Comparison of ENCODE assay signal across 19 cellular contexts in genomic region chr9:92666236-92666635, GRCh38. TPM values are rescaled to one million over a fixed set of nuclear protein-coding genes. Genes with fewer than 3 reads are reported as not detected.
A peak's percentile ranks its signal among the peaks of the same experiment; 100 is the strongest.
DNase-seq lines count a peak whose midpoint lies in the region; ATAC-seq, FAIRE-seq and TF ChIP-seq lines count a peak whose summit lies in the region.
"Had no signal": no experiment of that assay in that cellular context is flagged by ENCODE, and none has a peak within 500 bp of the region (broad histone marks: within the 10 kb centered on the region; RNA-seq: fewer than 3 reads in every experiment).

No MANE protein-coding gene starts in this region.

- no peak overlapping the region for H3K27ac ChIP-seq in GM23248
- no peak overlapping the region for H3K27ac ChIP-seq in GM12878 (ENCODE audit: control insufficient read depth, insufficient read depth)
- H3K27ac ChIP-seq: A549, transverse colon had no signal

- peak overlapping the region; percentile 27 for H3K27ac Mint-ChIP-seq in activated CD4-positive, alpha-beta T cell treated with anti-CD3 and anti-CD28 coated beads for 36 hours
- H3K27ac Mint-ChIP-seq in nephron = no peak overlapping the region

- H3K4me2 ChIP-seq in GM23248 (ENCODE audit: unreplicated experiment) (peak overlapping the region; percentile 13), GM12878 (ENCODE audit: control insufficient read depth, insufficient read depth) (peak overlapping the region; percentile 41)
- H3K4me2 ChIP-seq: A549 had no signal

- no peaks in the 10 kb centered on the region for H3K27me3 ChIP-seq in GM23248 (replicated peaks; ENCODE audit: insufficient read depth)
- H3K27me3 ChIP-seq in GM12878 (replicated peaks in 1 of 2; ENCODE audit: control insufficient read depth in 2 of 2, insufficient read depth in 2 of 2, low read length in 1 of 2) = no peaks in the 10 kb centered on the region
- H3K27me3 ChIP-seq: transverse colon had no signal

- peaks cover 15% of the 10 kb centered on the region for H3K36me3 Mint-ChIP-seq in activated CD4-positive, alpha-beta T cell treated with anti-CD3 and anti-CD28 coated beads for 36 hours (ENCODE audit: low read depth)
- H3K36me3 Mint-ChIP-seq in nephron (ENCODE audit: low read depth) = no peaks in the 10 kb centered on the region

- no peak overlapping the region for H3K4me3 ChIP-seq in GM23248
- no peak overlapping the region for H3K4me3 ChIP-seq in GM12878
- H3K4me3 ChIP-seq: A549, transverse colon had no signal

- H3K4me1 Mint-ChIP-seq in activated CD4-positive, alpha-beta T cell treated with anti-CD3 and anti-CD28 coated beads for 36 hours = peaks cover 52% of the 10 kb centered on the region
- H3K4me1 Mint-ChIP-seq in nephron = peaks cover 18% of the 10 kb centered on the region

- no peak for TF ChIP-seq POLR2A in GM12878 (IDR thresholded peaks at IDR 0.05; ENCODE audit: low read depth, low read length)

- in situ Hi-C loops in GM23248 (cut with MboI) = no loop called here
- in situ Hi-C loops in GM12878 (cut with MboI) = no loop called here

- H2AFZ ChIP-seq in GM23248 (no peak overlapping the region), GM12878 (ENCODE audit: control insufficient read depth, low read depth, low read length) (no peak overlapping the region)

- no peak overlapping the region for H3K4me3 Mint-ChIP-seq in activated CD4-positive, alpha-beta T cell treated with anti-CD3 and anti-CD28 coated beads for 36 hours
- H3K4me3 Mint-ChIP-seq in nephron = peak overlapping the region in 2 of 3 experiments; percentile 41 to 42

- peaks cover 39% of the 10 kb centered on the region for H3K4me1 ChIP-seq in GM23248 (ENCODE audit: insufficient read depth)
- H3K4me1 ChIP-seq in GM12878 (ENCODE audit: control insufficient read depth, insufficient read depth, low read length) = peaks cover 25% of the 10 kb centered on the region

- H4K20me1 ChIP-seq in GM23248 (ENCODE audit: insufficient read depth) = no peaks in the 10 kb centered on the region
- H4K20me1 ChIP-seq in GM12878 (ENCODE audit: control insufficient read depth, insufficient read depth) = peaks cover 4% of the 10 kb centered on the region; the same call in 1 of the 2 replicates

- H3F3A ChIP-seq in GM23248 (ENCODE audit: insufficient read depth) = peaks cover 33% of the 10 kb centered on the region

- SMC1A ChIA-PET in GM12878 (lab: Charles Lee; ENCODE audit: uncharacterized antibody, unreplicated experiment) = interaction anchor here (1.0 kb wide), 1 partner anchor 98 kb away, joined by 3 read pairs; no protein-coding TSS in a partner anchor

- RAD21 ChIA-PET in GM12878 (lab: Charles Lee; ENCODE audit: unreplicated experiment) = no interaction called here

- no TSS peak for BruUV-seq in GM12878 (replicated peaks; lab: Mats Ljungman, UMichigan)

- intact Hi-C loops in activated CD4-positive, alpha-beta T cell treated with anti-CD3 and anti-CD28 coated beads for 36 hours (cut with DNase I, micrococcal nuclease) = loop anchor here in 1 of 2 experiments (10.0 kb wide), 1 partner anchor 789 kb away; the partner anchor contains the start of genes FAM120A and FAM120AOS
- intact Hi-C loops in GM12878 (cut with micrococcal nuclease; ENCODE audit: unreplicated experiment) = loop anchor here (5.0 kb wide), 1 partner anchor 41 kb away; no protein-coding TSS in a partner anchor

- FAIRE-seq in GM12878 (lab: Jason Lieb, UNC) = no peak
- FAIRE-seq: A549 had no signal

- H3K9me2 ChIP-seq in GM23248 (ENCODE audit: insufficient read depth) = no peaks in the 10 kb centered on the region

- CTCF ChIA-PET in activated CD4-positive, alpha-beta T cell treated with anti-CD3 and anti-CD28 coated beads for 36 hours (lab: Charles Lee) = interaction anchor here (0.6 kb wide), 1 partner anchor 124 kb away, joined by 3 read pairs; no protein-coding TSS in a partner anchor
- CTCF ChIA-PET in GM12878 (lab: Yijun Ruan, JAX) = interaction anchor here (0.7 to 1.8 kb wide), 2 partner anchors 41 to 164 kb away, joined by 3 to 4 read pairs; no protein-coding TSS in a partner anchor

- TF ChIP-seq CTCF in GM12878 (IDR thresholded peaks at IDR 0.05 in 2 of 3, conservative IDR thresholded peaks at IDR 0.05 in 1 of 3; ENCODE audit: control insufficient read depth in 2 of 3, extremely low read depth in 1 of 3, insufficient read depth in 1 of 3, low read depth in 3 of 3, low read length in 3 of 3) = no peak
- TF ChIP-seq CTCF in nephron (IDR thresholded peaks at IDR 0.05; ENCODE audit: unreplicated experiment in 3 of 3) = no peak

- no peaks in the 10 kb centered on the region for H3K9me3 Mint-ChIP-seq in activated CD4-positive, alpha-beta T cell treated with anti-CD3 and anti-CD28 coated beads for 36 hours (ENCODE audit: low read depth)
- H3K9me3 Mint-ChIP-seq in nephron = no peaks in the 10 kb centered on the region

- H3K9ac ChIP-seq in GM23248 = peak overlapping the region; percentile 20; the same call in 1 of the 2 replicates
- no peak overlapping the region for H3K9ac ChIP-seq in GM12878 (ENCODE audit: control insufficient read depth, insufficient read depth, low read length)

- peaks cover 91% of the 10 kb centered on the region for H3K79me2 ChIP-seq in GM23248 (ENCODE audit: insufficient read depth)
- H3K79me2 ChIP-seq in GM12878 (ENCODE audit: control insufficient read depth, insufficient read depth, low read length) = peaks cover 69% of the 10 kb centered on the region

- ATAC-seq in activated CD4-positive, alpha-beta T cell treated with anti-CD3 and anti-CD28 coated beads for 36 hours = no peak
- ATAC-seq in GM12878 (no peak), GM18873 (IDR thresholded peaks at IDR 0.05; ENCODE audit: low FRiP score, unreplicated experiment) (no peak), GM19452 (IDR thresholded peaks at IDR 0.05; ENCODE audit: unreplicated experiment) (no peak)
- ATAC-seq: A549, SK-N-SH treated with all-trans-retinoic acid at 6 μM for 48 hours had no signal

- H3K36me3 ChIP-seq in GM23248 (ENCODE audit: low read depth) = 0 out of 2 replicates have a peak, but pooled peaks cover 4% of the 10 kb centered on the region
- peaks cover 2 to 27% of the 10 kb centered on the region in 2 experiments; a peak in 3 of 4 replicates for H3K36me3 ChIP-seq in GM12878 (ENCODE audit: control insufficient read depth in 2 of 2, insufficient read depth in 2 of 2, low read length in 1 of 2)
- H3K36me3 ChIP-seq: transverse colon had no signal

- no peaks in the 10 kb centered on the region for H3K27me3 Mint-ChIP-seq in activated CD4-positive, alpha-beta T cell treated with anti-CD3 and anti-CD28 coated beads for 36 hours
- H3K27me3 Mint-ChIP-seq in nephron (ENCODE audit: low read depth) = no peaks in the 10 kb centered on the region

- POLR2A ChIA-PET in activated CD4-positive, alpha-beta T cell treated with anti-CD3 and anti-CD28 coated beads for 36 hours (lab: Charles Lee) = interaction anchor here (0.5 kb wide), 1 partner anchor 183 kb away, joined by 3 read pairs; no protein-coding TSS in a partner anchor
- POLR2A ChIA-PET in GM12878 (lab: Charles Lee) = interaction anchor here (1.5 kb wide), 1 partner anchor 210 kb away, joined by 4 read pairs; no protein-coding TSS in a partner anchor

- no peak for TF ChIP-seq RAD21 in GM12878 (IDR thresholded peaks at IDR 0.05; ENCODE audit: insufficient read depth, low read depth, low read length)

- TF ChIP-seq EP300 in GM12878 (IDR thresholded peaks at IDR 0.05; ENCODE audit: borderline replicate concordance in 1 of 2, control insufficient read depth in 1 of 2, low read depth in 2 of 2, low read length in 2 of 2) = no peak

- no peak for DNase-seq in activated CD4-positive, alpha-beta T cell treated with anti-CD3 and anti-CD28 coated beads for 36 hours
- DNase-seq in activated CD4-positive, alpha-beta T cell treated with anti-CD3 and anti-CD28 coated beads, Interleukin-2, amount 50 U/mL, for 1 hour = no peak
- DNase-seq in GM23248 (no peak), GM12878 (ENCODE audit: low read depth, low spot score) (no peak), NCI-H524 treated with DMSO at 0.1 percent for 48 hours (lab: John Stamatoyannopoulos, UW) (no peak)
- DNase-seq: anterior cingulate cortex, cortex of kidney, erythroblast, HCEC 1CT, islet precursor cell, midbrain, NCI-H2029 treated with DMSO at 0.1 percent for 48 hours, NCI-H526 treated with DMSO at 0.1 percent for 48 hours, transverse colon had no signal

- WGBS in GM23248 (ENCODE audit: low coverage in 1 of 2, low lambda C conversion rate in 2 of 2, missing lambda C conversion rate in 2 of 2), 2 experiments = 86 to 87% methylated on average over 6 of the region's 6 CpGs
- 95% methylated on average over 6 of the region's 6 CpGs for WGBS in GM12878 (ENCODE audit: insufficient coverage, insufficient replicate concordance, low lambda C conversion rate, missing lambda C conversion rate)

- H3K9me3 ChIP-seq in GM23248 (ENCODE audit: low read depth) (no peaks in the 10 kb centered on the region), GM12878 (replicated peaks; ENCODE audit: control insufficient read depth, insufficient read depth, low read length) (no peaks in the 10 kb centered on the region; the same call in 2 of the 3 replicates)
- H3K9me3 ChIP-seq: A549, transverse colon had no signal

RNA-seq across cellular contexts. Expression of gene IPPK, which starts 3.7 kb away (rescaled TPM):
- 10 to 100 TPM in 1 of 2 experiments, 1 to 10 TPM in 1; 9.9 to 12.2 TPM for total RNA-seq in activated CD4-positive, alpha-beta T cell treated with anti-CD3 and anti-CD28 coated beads for 36 hours
- total RNA-seq in GM23248 (2014; rRNA removed; shearing (Covaris generic)) = 17.8 and 18.3 TPM in 2 replicates
- polyA plus RNA-seq in GM23248 (2016; fragmentation: Nextera tagmentation; extraction: Ambion mirVana) (10.4 and 10.7 TPM in 2 replicates), GM12878 (2011; rRNA removed) (21.8 and 22.1 TPM in 2 replicates), GM12878 (2014; fragmentation: Illumina TruSeq; extraction: Trizol) (10.6 and 12.8 TPM in 2 replicates), GM12878 (2014; fragmentation: Nextera tagmentation; extraction: Ambion mirVana) (1 to 10 TPM; 2.1 to 4.0 TPM), GM12878 (2014; rRNA removed) (9.2 and 10.6 TPM in 2 replicates), GM12878 (2016; fragmentation: Nextera tagmentation; extraction: Ambion mirVana) (10 to 100 TPM; 11.4 to 11.5 TPM)
- total RNA-seq in GM12878 (2013; cell fraction: nucleolus; rRNA removed) = 24.4 and 27.7 TPM in 2 replicates
- total RNA-seq in GM12878 (2014; rRNA removed) (12.9 and 17.6 TPM in 2 replicates), GM12878 (2014; rRNA removed; fragmentation: Illumina TruSeq; extraction: Trizol) (11.4 and 11.5 TPM in 2 replicates), GM12878 (2021) (10.1 and 10.7 TPM in 2 replicates)
- polyA plus RNA-seq in GM12878 (2011; ENCODE audit: low read depth) = 5.1 TPM
- 30.0 and 31.3 TPM in 2 replicates for polyA plus RNA-seq in GM12878 (2011; cell fraction: cytosol; rRNA removed)
- polyA plus RNA-seq in GM12878 (2011; cell fraction: nucleus; rRNA removed) = 56.1 and 62.4 TPM in 2 replicates
- polyA plus RNA-seq in GM12878 (2012) = 5.5 and 6.6 TPM in 2 replicates
- 50.3 and 52.8 TPM in 2 replicates for polyA minus RNA-seq in GM12878 (2011; rRNA and poly(A)+ RNA removed)
- 9.0 and 11.2 TPM in 2 replicates for polyA minus RNA-seq in GM12878 (2011; cell fraction: cytosol; rRNA and poly(A)+ RNA removed)
- 10.0 and 17.4 TPM in 2 replicates for polyA minus RNA-seq in GM12878 (2011; cell fraction: nucleus; rRNA and poly(A)+ RNA removed)
